ENCODE assay signal across 14 cellular contexts in the genomic region with DNA sequence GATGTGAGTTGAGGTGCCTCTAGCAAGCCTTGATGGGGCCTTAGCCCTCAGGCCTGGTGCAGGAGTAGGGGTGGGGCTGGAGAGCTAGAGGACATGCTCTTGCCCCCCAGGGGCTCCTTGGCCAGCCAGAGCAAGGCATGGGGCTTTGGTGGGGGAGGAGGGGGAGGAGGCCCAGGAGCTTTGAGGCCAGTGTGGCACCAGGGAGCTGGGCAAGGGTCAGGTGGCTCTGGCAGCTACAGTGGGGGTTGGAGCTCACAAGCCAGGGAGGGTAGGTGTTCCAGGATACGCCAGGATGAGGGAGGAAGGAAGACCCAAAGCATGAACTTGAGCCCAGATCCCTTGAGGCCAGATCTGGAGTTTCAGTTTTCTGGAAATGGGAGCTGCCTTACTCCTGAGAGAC. TPM values are rescaled to one million over a fixed set of nuclear protein-coding genes. Genes with fewer than 3 reads are reported as not detected.
DNase-seq lines count a peak whose midpoint lies in the region; ATAC-seq and TF ChIP-seq lines count a peak whose summit lies in the region.
"Had no signal": no experiment of that assay in that cellular context is flagged by ENCODE, and none has a peak within 500 bp of the region (broad histone marks: within the 10 kb centered on the region; RNA-seq: fewer than 3 reads in every experiment).

No MANE protein-coding gene starts in this region.

- peak overlapping the region; percentile 32 for H3K4me2 ChIP-seq in fibroblast of lung (ENCODE audit: extremely low read depth, insufficient read depth, low read length)

- no peak overlapping the region for H2AFZ ChIP-seq in fibroblast of lung (ENCODE audit: low read length)

- H3K79me2 ChIP-seq in fibroblast of lung (ENCODE audit: control insufficient read depth, insufficient read depth, low read length) = no peaks in the 10 kb centered on the region

- ATAC-seq in left cardiac atrium (no peak), GM21723 (IDR thresholded peaks at IDR 0.05; ENCODE audit: unreplicated experiment) (no peak), GM18909 (IDR thresholded peaks at IDR 0.05; ENCODE audit: poor library complexity, unreplicated experiment) (no peak), GM18873 (IDR thresholded peaks at IDR 0.05; ENCODE audit: low FRiP score, unreplicated experiment) (no peak)

- no peak for TF ChIP-seq POLR2A in prostate gland (IDR thresholded peaks at IDR 0.05)

- WGBS in prostate gland = 36% methylated on average over 1 of the region's 1 CpG

- H3K27me3 ChIP-seq in right atrium auricular region = no peaks in the 10 kb centered on the region
- H3K27me3 ChIP-seq in fibroblast of lung (ENCODE audit: control insufficient read depth, insufficient read depth, low read length) = no peaks in the 10 kb centered on the region
- H3K27me3 ChIP-seq in prostate gland (replicated peaks; ENCODE audit: insufficient read depth) = no peaks in the 10 kb centered on the region
- H3K27me3 ChIP-seq: cardiac muscle cell had no signal

- H4K20me1 ChIP-seq in fibroblast of lung (ENCODE audit: control insufficient read depth, extremely low read depth, insufficient read depth, low read length) = no peaks in the 10 kb centered on the region

- H3K36me3 ChIP-seq in right atrium auricular region (no peaks in the 10 kb centered on the region), fibroblast of lung (ENCODE audit: control insufficient read depth, insufficient read depth, low read length) (no peaks in the 10 kb centered on the region), prostate gland (no peaks in the 10 kb centered on the region)
- H3K36me3 ChIP-seq: cardiac muscle cell had no signal

- H3K4me1 ChIP-seq in right atrium auricular region (peaks cover 0 to 96% of the 10 kb centered on the region in 2 donors), fibroblast of lung (ENCODE audit: control insufficient read depth, extremely low read depth, insufficient read depth, low read length) (peaks cover 33% of the 10 kb centered on the region), prostate gland (replicated peaks) (peaks cover 50% of the 10 kb centered on the region)

- DNase-seq in right atrium auricular region (ENCODE audit: low spot score) (no peak), left cardiac atrium (no peak), fibroblast of lung (ENCODE audit: low read depth in 2 of 2) (no peak), prostate gland (ENCODE audit: low spot score) (no peak), NCI-H1436 treated with DMSO at 0.1 percent for 48 hours (lab: John Stamatoyannopoulos, UW) (no peak)
- DNase-seq: activated naive CD4-positive, alpha-beta T cell treated with anti-CD3 and anti-CD28 coated beads for 36 hours; NCI-H146; NCI-H69; SIG-M5 had no signal

- no peak for TF ChIP-seq CTCF in right atrium auricular region (IDR thresholded peaks at IDR 0.05)
- no peak for TF ChIP-seq CTCF in fibroblast of lung (conservative IDR thresholded peaks at IDR 0.05 in 1 of 2, IDR thresholded peaks at IDR 0.05 in 1 of 2; ENCODE audit: low read depth in 1 of 2, low read length in 2 of 2)
- TF ChIP-seq CTCF in prostate gland (IDR thresholded peaks at IDR 0.05) = no peak

- intact Hi-C loops in left cardiac atrium (cut with DNase I) (no loop called here), prostate gland (cut with DNase I) (no loop called here)

- H3K9me3 ChIP-seq in right atrium auricular region = no peaks in the 10 kb centered on the region
- no peaks in the 10 kb centered on the region for H3K9me3 ChIP-seq in fibroblast of lung (ENCODE audit: control insufficient read depth, insufficient read depth, low read depth, low read length)
- H3K9me3 ChIP-seq in prostate gland = no peaks in the 10 kb centered on the region

- H3K4me3 ChIP-seq in right atrium auricular region = no peak overlapping the region
- H3K4me3 ChIP-seq in fibroblast of lung (replicated peaks in 1 of 4; ENCODE audit: control extremely low read depth in 1 of 4, insufficient read depth in 1 of 4, low read depth in 3 of 4, low read length in 4 of 4) = no peak overlapping the region
- no peak overlapping the region for H3K4me3 ChIP-seq in prostate gland
- H3K4me3 ChIP-seq: cardiac muscle cell had no signal

- H3K27ac ChIP-seq in right atrium auricular region (peak overlapping the region; percentile 62 to 77), fibroblast of lung (ENCODE audit: insufficient read depth, low read length) (peak overlapping the region; percentile 52), prostate gland (peak overlapping the region; percentile 75 to 83)
- H3K27ac ChIP-seq: cardiac muscle cell had no signal

- no peak overlapping the region for H3K9ac ChIP-seq in fibroblast of lung (ENCODE audit: insufficient read depth, low read length)

RNA-seq across cellular contexts. Expression of a gene that starts 8.4 kb away (rescaled TPM):
- total RNA-seq in right atrium auricular region (10 to 100 TPM in 1 of 2 donors, 1 to 10 TPM in 1; 6.3 to 18.7 TPM), left cardiac atrium (10 to 100 TPM; 12.5 to 24.0 TPM), fibroblast of lung (9.7 and 10.3 TPM in 2 replicates), prostate gland (10 to 100 TPM; 43.3 to 71.8 TPM)
- polyA plus RNA-seq in fibroblast of lung = 5.1 and 21.2 TPM in 2 replicates
- 8.0 and 18.9 TPM in 2 replicates for polyA plus RNA-seq in fibroblast of lung (2012)
- polyA minus RNA-seq in fibroblast of lung (ENCODE audit: low replicate concordance) = 27.0 and 48.6 TPM in 2 replicates
- total RNA-seq: activated naive CD4-positive, alpha-beta T cell treated with anti-CD3 and anti-CD28 coated beads for 36 hours had no signal

RNA-seq across cellular contexts. Expression of a gene that starts 27.8 kb away (rescaled TPM):
- total RNA-seq in right atrium auricular region (not detected), left cardiac atrium (not detected), fibroblast of lung (not detected in 2 replicates), prostate gland (not detected)
- polyA plus RNA-seq in fibroblast of lung = not detected in 2 replicates
- not detected in 2 replicates for polyA plus RNA-seq in fibroblast of lung (2012)
- polyA minus RNA-seq in fibroblast of lung (ENCODE audit: low replicate concordance) = not detected in 2 replicates
- total RNA-seq: activated naive CD4-positive, alpha-beta T cell treated with anti-CD3 and anti-CD28 coated beads for 36 hours; cardiac muscle cell; mesenteric fat pad had no signal
- polyA plus RNA-seq: cardiac muscle cell had no signal

RNA-seq across cellular contexts. Expression of a gene that starts 41.5 kb away (rescaled TPM):
- total RNA-seq in right atrium auricular region = 1 to 10 TPM; 2.4 to 7.9 TPM
- 1 to 10 TPM; 5.2 to 7.7 TPM for total RNA-seq in left cardiac atrium
- not detected in 2 replicates for total RNA-seq in fibroblast of lung
- polyA plus RNA-seq in fibroblast of lung = 0.02 TPM in 1 of 2 replicates, not detected in the other
- polyA plus RNA-seq in fibroblast of lung (2012) = not detected in 2 replicates
- not detected in 2 replicates for polyA minus RNA-seq in fibroblast of lung (ENCODE audit: low replicate concordance)
- total RNA-seq in prostate gland = 1 to 10 TPM in 1 of 2 donors, under 1 TPM in 1; 0.41 to 4.0 TPM
- total RNA-seq: activated naive CD4-positive, alpha-beta T cell treated with anti-CD3 and anti-CD28 coated beads for 36 hours had no signal
